14 cellular contexts compared by ENCODE assay signal in the genomic region with DNA sequence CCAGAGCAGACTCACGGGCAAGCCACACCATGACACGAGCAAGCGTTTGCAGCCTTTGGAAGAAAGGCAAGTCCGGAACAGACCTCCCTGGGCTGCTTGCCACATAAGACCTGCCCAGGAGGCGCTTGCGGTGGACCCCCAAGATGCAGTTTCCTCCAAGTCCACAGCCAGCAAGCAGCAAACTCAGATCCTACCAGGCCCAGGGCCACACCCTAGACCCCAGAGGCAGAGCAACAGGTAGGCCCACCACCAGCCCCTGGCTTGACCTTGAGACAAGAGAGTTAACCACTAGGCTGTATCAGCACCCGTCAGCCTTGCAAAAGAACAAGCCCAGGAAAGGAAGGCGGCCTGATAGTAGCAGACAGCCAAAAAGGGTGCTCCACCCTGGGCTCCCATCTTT. TPM values are rescaled to one million over a fixed set of nuclear protein-coding genes. Genes with fewer than 3 reads are reported as not detected.
DNase-seq lines count a peak whose midpoint lies in the region; ATAC-seq and TF ChIP-seq lines count a peak whose summit lies in the region.
"Had no signal": no experiment of that assay in that cellular context is flagged by ENCODE, and none has a peak within 500 bp of the region (broad histone marks: within the 10 kb centered on the region; RNA-seq: fewer than 3 reads in every experiment).

No MANE protein-coding gene starts in this region.

- peaks cover 34% of the 10 kb centered on the region for H3K4me1 Mint-ChIP-seq in activated T-cell treated with anti-CD3 and anti-CD28 coated beads, Interleukin-2, amount 50 U/mL, for 4 hours (ENCODE audit: low read depth)
- H3K4me1 Mint-ChIP-seq in central memory CD8-positive, alpha-beta T cell, result peaks cover 32% of the 10 kb centered on the region
- H3K4me1 Mint-ChIP-seq in neural progenitor cell, result peaks cover 31% of the 10 kb centered on the region

- ATAC-seq in activated T-cell treated with anti-CD3 and anti-CD28 coated beads, Interleukin-2, amount 50 U/mL, for 4 hours, result no peak
- no peak for ATAC-seq in central memory CD8-positive, alpha-beta T cell (replicated peaks; ENCODE audit: extremely low read depth, poor library complexity, severe bottlenecking)
- ATAC-seq: left ventricle myocardium superior, PC-3 had no signal

- CTCF ChIA-PET in RWPE1 (lab: Yijun Ruan, JAX), result no interaction called here

- no peaks in the 10 kb centered on the region for H3K9me3 ChIP-seq in neural progenitor cell (ENCODE audit: low read depth)
- H3K9me3 ChIP-seq: tibial artery had no signal

- H3K36me3 Mint-ChIP-seq in activated T-cell treated with anti-CD3 and anti-CD28 coated beads, Interleukin-2, amount 50 U/mL, for 4 hours (ENCODE audit: insufficient read depth), result peaks cover 14% of the 10 kb centered on the region
- H3K36me3 Mint-ChIP-seq in central memory CD8-positive, alpha-beta T cell (ENCODE audit: insufficient read depth), result peaks cover 31% of the 10 kb centered on the region
- peaks cover 11% of the 10 kb centered on the region for H3K36me3 Mint-ChIP-seq in neural progenitor cell

- TF ChIP-seq CTCF in RWPE1 (conservative IDR thresholded peaks at IDR 0.05; ENCODE audit: low read depth) (no peak), neural progenitor cell (IDR thresholded peaks at IDR 0.05) (no peak)

- H3K36me3 ChIP-seq in neural progenitor cell, result no peaks in the 10 kb centered on the region

- no peaks in the 10 kb centered on the region for H3K27me3 Mint-ChIP-seq in activated T-cell treated with anti-CD3 and anti-CD28 coated beads, Interleukin-2, amount 50 U/mL, for 4 hours (ENCODE audit: low read depth)
- no peaks in the 10 kb centered on the region for H3K27me3 Mint-ChIP-seq in central memory CD8-positive, alpha-beta T cell
- peaks cover 12% of the 10 kb centered on the region for H3K27me3 Mint-ChIP-seq in neural progenitor cell (ENCODE audit: insufficient read depth, low read depth)

- DNase-seq in activated T-cell treated with anti-CD3 and anti-CD28 coated beads, Interleukin-2, amount 50 U/mL, for 4 hours, result no peak
- no peak for DNase-seq in activated T-cell treated with anti-CD3 and anti-CD28 coated beads, Interleukin-2, amount 50 U/mL, for 48 hours
- DNase-seq in RWPE1 (ENCODE audit: low spot score), result no peak
- no peak for DNase-seq in central memory CD8-positive, alpha-beta T cell (ENCODE audit: low spot score in 2 of 2)
- DNase-seq in neural progenitor cell (ENCODE audit: low spot score), result no peak
- DNase-seq in islet precursor cell, result no peak
- no peak for DNase-seq in COLO668 (lab: John Stamatoyannopoulos, UW; ENCODE audit: unreplicated experiment)
- no peak for DNase-seq in NCI-H2227 (lab: John Stamatoyannopoulos, UW; ENCODE audit: unreplicated experiment)
- DNase-seq: ACHN, NCI-H526 treated with DMSO at 0.1 percent for 48 hours, PC-3, retina, tibial artery had no signal

- H4K20me1 ChIP-seq in neural progenitor cell (ENCODE audit: low read depth), result peaks cover 6% of the 10 kb centered on the region

- H3K4me3 ChIP-seq in neural progenitor cell, result no peak overlapping the region
- H3K4me3 ChIP-seq: tibial artery had no signal

- POLR2A ChIA-PET in RWPE1 (lab: Yijun Ruan, JAX; ENCODE audit: low non-redundant PET), result no interaction called here

- H2AFZ ChIP-seq in neural progenitor cell (replicated peaks), result no peak overlapping the region

- H3K4me2 ChIP-seq in neural progenitor cell, result no peak overlapping the region

- H3K27ac Mint-ChIP-seq in central memory CD8-positive, alpha-beta T cell (ENCODE audit: low read depth), result peak overlapping the region; percentile 19
- H3K27ac Mint-ChIP-seq in neural progenitor cell, result no peak overlapping the region

- H3K4me3 Mint-ChIP-seq in activated T-cell treated with anti-CD3 and anti-CD28 coated beads, Interleukin-2, amount 50 U/mL, for 4 hours, result peak overlapping the region; percentile 88
- peak overlapping the region; percentile 84 for H3K4me3 Mint-ChIP-seq in central memory CD8-positive, alpha-beta T cell
- peak overlapping the region; percentile 94 for H3K4me3 Mint-ChIP-seq in neural progenitor cell

- H3K9me3 Mint-ChIP-seq in activated T-cell treated with anti-CD3 and anti-CD28 coated beads, Interleukin-2, amount 50 U/mL, for 4 hours, result no peaks in the 10 kb centered on the region
- no peaks in the 10 kb centered on the region for H3K9me3 Mint-ChIP-seq in central memory CD8-positive, alpha-beta T cell
- H3K9me3 Mint-ChIP-seq in neural progenitor cell, result no peaks in the 10 kb centered on the region

- H3K27me3 ChIP-seq in neural progenitor cell, result no peaks in the 10 kb centered on the region
- H3K27me3 ChIP-seq: tibial artery had no signal

- no peak overlapping the region for H3K9ac ChIP-seq in neural progenitor cell

- peaks cover 5% of the 10 kb centered on the region for H3K4me1 ChIP-seq in neural progenitor cell

- peaks cover 15% of the 10 kb centered on the region for H3K79me2 ChIP-seq in neural progenitor cell (ENCODE audit: low read depth)

- H3K27ac ChIP-seq in RWPE1 (peak overlapping the region; percentile 96), neural progenitor cell (no peak overlapping the region)
- H3K27ac ChIP-seq: tibial artery had no signal

- peaks cover 16% of the 10 kb centered on the region for H3F3A ChIP-seq in neural progenitor cell (ENCODE audit: low read depth)

RNA-seq across cellular contexts. Expression of a gene that starts 2.3 kb away (rescaled TPM):
- total RNA-seq in activated T-cell treated with anti-CD3 and anti-CD28 coated beads, Interleukin-2, amount 50 U/mL, for 4 hours, result 10 to 100 TPM; 59.3 to 63.3 (median 61.6) TPM
- 9.7 and 36.5 TPM in 2 replicates for total RNA-seq in neural progenitor cell (ENCODE audit: low replicate concordance)

RNA-seq across cellular contexts. Expression of a gene that starts 21.6 kb away (rescaled TPM):
- under 1 TPM in 2 of 3 donors, not detected in 1; 0.33 to 0.58 TPM for total RNA-seq in activated T-cell treated with anti-CD3 and anti-CD28 coated beads, Interleukin-2, amount 50 U/mL, for 4 hours
- 0.28 TPM in 1 of 2 replicates, not detected in the other for total RNA-seq in neural progenitor cell (ENCODE audit: low replicate concordance)

RNA-seq across cellular contexts. Expression of a gene that starts 37.2 kb away (rescaled TPM):
- total RNA-seq in activated T-cell treated with anti-CD3 and anti-CD28 coated beads, Interleukin-2, amount 50 U/mL, for 4 hours, result 1,000 to 10,000 TPM; 3,953 to 4,676 (median 4,016) TPM
- 1,228 and 2,405 TPM in 2 replicates for total RNA-seq in neural progenitor cell (ENCODE audit: low replicate concordance)
